ENCODE assay signal across 1 cellular context in the genomic region with DNA sequence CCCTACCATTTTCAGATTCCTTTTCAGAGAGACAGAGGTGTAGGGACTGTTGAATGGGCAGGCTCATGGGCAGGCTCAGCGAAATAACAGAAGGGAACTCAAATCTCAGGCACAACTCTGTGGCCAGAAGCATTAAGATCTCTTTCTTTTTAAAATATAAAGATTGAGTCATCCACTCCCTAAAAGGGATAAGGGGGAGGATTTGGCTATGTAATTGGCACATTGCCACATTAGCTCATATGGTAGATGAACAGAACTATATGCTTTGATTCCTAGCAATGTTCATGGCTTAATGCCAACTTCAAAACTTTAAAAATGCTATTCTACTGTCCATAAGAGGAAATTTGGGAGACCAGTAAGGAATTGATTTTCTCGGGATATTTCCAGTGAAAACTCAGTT.
TF ChIP-seq lines count a peak whose summit lies in the region.

No MANE protein-coding gene starts in this region.

TF ChIP-seq in GM23338, 12 proteins besides CTCF, POLR2A, EP300 and RAD21 (continued from another document):
- no peak for TF ChIP-seq STAT1 (IDR thresholded peaks at IDR 0.05; ENCODE audit: unreplicated experiment)
- no peak for TF ChIP-seq EZH2 (IDR thresholded peaks at IDR 0.05; ENCODE audit: low read depth, unreplicated experiment)
